8 cellular contexts compared by ENCODE assay signal in the genomic region with DNA sequence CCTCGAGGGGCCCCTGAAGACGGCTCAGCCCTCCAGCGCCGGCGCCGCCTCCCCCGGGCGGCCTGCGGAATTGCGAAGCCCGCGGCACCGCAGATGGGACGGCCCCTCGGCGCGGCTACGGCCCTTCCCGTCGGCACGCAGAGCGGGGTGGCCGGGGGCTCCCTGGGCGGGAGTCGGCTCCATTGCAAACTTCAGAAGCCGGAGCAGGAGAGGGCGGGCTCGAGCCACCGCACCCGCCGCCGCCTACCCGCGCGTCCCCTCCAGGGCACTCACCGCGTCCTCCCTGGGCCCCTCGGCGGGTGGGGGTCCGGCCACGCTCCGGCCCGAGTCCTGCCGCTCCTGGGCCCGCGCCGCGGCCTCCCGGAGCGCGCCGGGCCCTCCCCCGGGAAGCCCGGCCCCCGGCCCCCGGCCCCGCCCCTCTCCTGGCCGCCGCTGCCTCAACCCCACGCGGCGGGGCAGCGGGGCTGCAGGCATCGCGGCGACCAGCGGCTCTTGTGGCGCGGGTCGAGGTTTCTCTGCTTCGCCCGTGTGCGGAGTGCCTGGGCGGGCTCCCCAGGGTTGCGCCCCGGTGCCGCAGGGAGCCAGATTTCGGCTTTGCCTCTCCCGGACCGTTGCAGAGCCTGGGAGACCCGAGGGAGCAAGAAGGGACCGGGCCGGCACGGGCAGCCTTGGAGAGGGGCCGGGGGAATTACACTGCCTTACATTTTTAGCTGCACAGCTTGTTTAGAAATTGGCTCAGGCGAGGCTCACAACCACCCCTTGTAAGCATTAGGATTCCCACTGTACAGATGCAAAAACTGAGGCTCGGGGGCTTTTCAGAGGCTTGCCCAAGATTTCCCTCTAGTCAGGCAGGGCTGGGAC. TPM values are rescaled to one million over a fixed set of nuclear protein-coding genes. Genes with fewer than 3 reads are reported as not detected.
A peak's percentile ranks its signal among the peaks of the same experiment; 100 is the strongest.
DNase-seq lines count a peak whose midpoint lies in the region; ATAC-seq and TF ChIP-seq lines count a peak whose summit lies in the region.

A gene (minus strand): TSS at position 359 of the 861 bp plus-strand sequence. CDS start 3,707 bp downstream, outside the sequence.

- peak; percentile 15 to 36 (median 24) for DNase-seq in CD4-positive, alpha-beta memory T cell
- DNase-seq in NOMO-1 treated with DMSO at 0.1 percent for 48 hours (lab: John Stamatoyannopoulos, UW; ENCODE audit: unreplicated experiment) (peak; percentile 25), glomerular endothelial cell (ENCODE audit: extremely low read depth, low read depth, low spot score) (no peak), cerebellar cortex (ENCODE audit: low spot score) (no peak), NCI-H510A treated with DMSO at 0.1 percent for 48 hours (lab: John Stamatoyannopoulos, UW) (no peak)
- peak; percentile 46 for DNase-seq in activated naive CD4-positive, alpha-beta T cell treated with anti-CD3 and anti-CD28 coated beads, Interleukin-2, amount 50 U/mL, for 16 hours

- POLR2A ChIA-PET in CD4-positive, alpha-beta memory T cell (lab: Charles Lee; ENCODE audit: partially characterized antibody): interaction anchor here (0.7 to 2.7 kb wide), 5 partner anchors 8 to 239 kb away, joined by 3 to 22 read pairs (median 4); a partner anchor contains a TSS

- peak; percentile 49 for ATAC-seq in GM21737 (IDR thresholded peaks at IDR 0.05; ENCODE audit: unreplicated experiment)

- no peaks in the 10 kb centered on the region for H3K36me3 ChIP-seq in CD4-positive, alpha-beta memory T cell (ENCODE audit: insufficient read depth, low read length)
- H3K36me3 ChIP-seq in neutrophil: no peaks in the 10 kb centered on the region

- peaks cover 11% of the 10 kb centered on the region for H3K27me3 ChIP-seq in CD4-positive, alpha-beta memory T cell (ENCODE audit: insufficient read depth, low read length)
- H3K27me3 ChIP-seq in neutrophil: peaks cover 83% of the 10 kb centered on the region

- intact Hi-C loops in CD4-positive, alpha-beta memory T cell (cut with micrococcal nuclease): loop anchor here (1.0 to 2.0 kb wide), 2 partner anchors 9 to 28 kb away; a partner anchor contains a TSS

- peak within 1 kb of the TSS in 3 of 7 donors; percentile 15 to 61 (median 55) for H3K27ac Mint-ChIP-seq in CD4-positive, alpha-beta memory T cell

- H3K4me1 Mint-ChIP-seq in CD4-positive, alpha-beta memory T cell: peaks cover 4 to 7% (median 5%) of the 10 kb centered on the region in 4 donors

- H3K4me3 ChIP-seq in CD4-positive, alpha-beta memory T cell (ENCODE audit: low read length in 2 of 2): peak within 1 kb of the TSS; percentile 47 to 49
- peak within 1 kb of the TSS; percentile 47 to 65 for H3K4me3 ChIP-seq in neutrophil (ENCODE audit: low read depth in 1 of 2, low read length in 1 of 2)

- no peak within 1 kb of the TSS for H3K27ac ChIP-seq in CD4-positive, alpha-beta memory T cell (ENCODE audit: low read depth, low read length)
- H3K27ac ChIP-seq in neutrophil: no peak within 1 kb of the TSS

- no peaks in the 10 kb centered on the region for H3K9me3 ChIP-seq in CD4-positive, alpha-beta memory T cell (ENCODE audit: control insufficient read depth in 1 of 2, low read length in 2 of 2)
- no peaks in the 10 kb centered on the region for H3K9me3 ChIP-seq in neutrophil

- H3K4me1 ChIP-seq in CD4-positive, alpha-beta memory T cell (ENCODE audit: insufficient read depth, low read length): peaks cover 21% of the 10 kb centered on the region
- H3K4me1 ChIP-seq in neutrophil (ENCODE audit: control insufficient read depth in 1 of 2, insufficient read depth in 1 of 2, low read depth in 1 of 2, low read length in 1 of 2): peaks cover 18 to 20% of the 10 kb centered on the region in 2 experiments

- no peaks in the 10 kb centered on the region for H3K36me3 Mint-ChIP-seq in CD4-positive, alpha-beta memory T cell

- H3K9me3 Mint-ChIP-seq in CD4-positive, alpha-beta memory T cell: no peaks in the 10 kb centered on the region

- CTCF ChIA-PET in CD4-positive, alpha-beta memory T cell (lab: Charles Lee; ENCODE audit: partially characterized antibody): interaction anchor here (0.6 to 2.6 kb wide), 7 partner anchors 8 to 423 kb away, joined by 3 to 10 read pairs (median 3); a partner anchor contains a TSS

- peak within 1 kb of the TSS; percentile 71 to 88 (median 84) for H3K4me3 Mint-ChIP-seq in CD4-positive, alpha-beta memory T cell

- H3K27me3 Mint-ChIP-seq in CD4-positive, alpha-beta memory T cell: peaks cover 7 to 11% of the 10 kb centered on the region in 2 donors

- TF ChIP-seq CTCF in neutrophil (IDR thresholded peaks at IDR 0.05): peak; percentile 13

RNA-seq across cellular contexts. Expression of the gene that starts here (rescaled TPM):
- 1 to 10 TPM in 1 of 2 experiments, not detected in 1; 1.3 TPM for total RNA-seq in CD4-positive, alpha-beta memory T cell
- polyA plus RNA-seq in CD4-positive, alpha-beta memory T cell: under 1 TPM in 1 of 2 donors, not detected in 1; 0.23 TPM
- total RNA-seq in glomerular endothelial cell: 16.8 and 21.6 TPM in 2 replicates

Comparison
In these comparisons a context has a peak if more than half of its experiments do, and no peak if none do; other contexts are left out.
1. DNase-seq: peak in CD4-positive, alpha-beta memory T cell (5 of 5), NOMO-1 treated with DMSO at 0.1 percent for 48 hours (single experiment) and activated naive CD4-positive, alpha-beta T cell treated with anti-CD3 and anti-CD28 coated beads, Interleukin-2, amount 50 U/mL, for 16 hours (single experiment); none in glomerular endothelial cell (single experiment), cerebellar cortex (single experiment) and NCI-H510A treated with DMSO at 0.1 percent for 48 hours (single experiment).